ENCODE assay signal across 1 cellular context in the genomic region with DNA sequence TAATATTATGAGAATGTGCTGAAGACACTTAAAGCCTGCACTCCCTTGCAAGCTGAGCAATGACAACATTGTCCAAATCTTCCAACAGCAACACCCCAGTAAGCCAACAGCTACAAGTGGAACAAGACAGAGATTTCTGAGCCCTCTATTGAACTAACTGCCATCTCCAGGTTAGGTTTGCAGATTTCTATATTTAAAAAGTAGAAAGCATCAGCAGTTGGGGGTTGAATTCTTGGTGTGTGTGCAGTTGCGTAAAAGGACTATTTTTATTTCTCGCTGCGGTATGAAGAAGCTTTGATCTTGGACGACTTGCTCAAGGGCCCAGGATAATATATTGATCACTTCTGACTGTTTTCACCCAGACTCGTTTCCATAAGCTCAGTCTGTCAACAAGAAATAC.
TF ChIP-seq lines count a peak whose summit lies in the region.

No MANE protein-coding gene starts in this region.

TF ChIP-seq in HEK293T, 16 proteins besides CTCF, POLR2A, EP300 and RAD21 (continued from another document):
- TF ChIP-seq FOXM1 (IDR thresholded peaks at IDR 0.05; ENCODE audit: borderline replicate concordance) (no peak), CTBP1 (IDR thresholded peaks at IDR 0.05; ENCODE audit: borderline replicate concordance) (no peak), L3MBTL2 (conservative IDR thresholded peaks at IDR 0.05) (no peak), BHLHE40 (IDR thresholded peaks at IDR 0.05; ENCODE audit: borderline replicate concordance) (no peak), SUZ12 (IDR thresholded peaks at IDR 0.05) (no peak), LEF1 (IDR thresholded peaks at IDR 0.05; ENCODE audit: borderline replicate concordance) (no peak), FOXA1 (IDR thresholded peaks at IDR 0.05) (no peak), NFRKB (IDR thresholded peaks at IDR 0.05) (no peak)
